15 cellular contexts compared by ENCODE assay signal in genomic region chr6:102813489-102814275, GRCh38.
DNase-seq lines count a peak whose midpoint lies in the region; ATAC-seq and TF ChIP-seq lines count a peak whose summit lies in the region.
"Had no signal": no experiment of that assay in that cellular context is flagged by ENCODE, and none has a peak within 500 bp of the region (broad histone marks: within the 10 kb centered on the region; RNA-seq: fewer than 3 reads in every experiment).

No MANE protein-coding gene starts in this region.

- no peaks in the 10 kb centered on the region for H3K4me1 Mint-ChIP-seq in activated T-helper 17 cell treated with anti-CD3 and anti-CD28 coated beads, Interleukin-2, amount 50 U/mL, for 72 hours

- WGBS in body of pancreas, 2 donors = 71 to 75% methylated on average over 11 of the region's 11 CpGs

- H3K27me3 ChIP-seq in osteoblast (ENCODE audit: insufficient read depth, low read length) (no peaks in the 10 kb centered on the region), body of pancreas (no peaks in the 10 kb centered on the region)
- H3K27me3 ChIP-seq: BLaER1 treated with 17β-estradiol and CSF1 and Interleukin-3, amounts not matched to agents 10 nM and 100 nM; SJSA1 had no signal

- DNase-seq in NCI-H748 (lab: John Stamatoyannopoulos, UW; ENCODE audit: unreplicated experiment) (peak; percentile 24), NCI-H748 treated with DMSO at 0.1 percent for 48 hours (lab: John Stamatoyannopoulos, UW) (no peak), NCI-H526 (lab: John Stamatoyannopoulos, UW) (peak; percentile 82 to 89), epithelial cell of esophagus (ENCODE audit: low read depth) (peak; percentile 89), osteoblast (ENCODE audit: insufficient read length, low spot score, missing footprints) (peak; percentile 3), body of pancreas (no peak), left lobe of liver (ENCODE audit: low spot score) (no peak)
- DNase-seq: H9, Karpas-422, NCI-H1417 treated with DMSO at 0.1 percent for 48 hours, NCI-H2029, NCI-H774 had no signal

- H3K36me3 Mint-ChIP-seq in activated T-helper 17 cell treated with anti-CD3 and anti-CD28 coated beads, Interleukin-2, amount 50 U/mL, for 72 hours (ENCODE audit: low read depth) = no peaks in the 10 kb centered on the region

- H3K4me2 ChIP-seq in osteoblast (ENCODE audit: insufficient read depth, low read length) = no peak overlapping the region
- H3K4me2 ChIP-seq: BLaER1 treated with 17β-estradiol and CSF1 and Interleukin-3, amounts not matched to agents 10 nM and 100 nM had no signal

- no peak for ATAC-seq in body of pancreas
- no peak for ATAC-seq in left lobe of liver
- no peak for ATAC-seq in activated T-helper 17 cell treated with anti-CD3 and anti-CD28 coated beads, Interleukin-2, amount 50 U/mL, for 72 hours (replicated peaks)

- no peak overlapping the region for H2AFZ ChIP-seq in osteoblast (ENCODE audit: low read length)

- no peaks in the 10 kb centered on the region for H3K9me3 Mint-ChIP-seq in activated T-helper 17 cell treated with anti-CD3 and anti-CD28 coated beads, Interleukin-2, amount 50 U/mL, for 72 hours

- TF ChIP-seq POLR2A in body of pancreas (IDR thresholded peaks at IDR 0.05) = no peak

- H3K4me3 ChIP-seq in epithelial cell of esophagus (ENCODE audit: low read length) = no peak overlapping the region
- no peak overlapping the region for H3K4me3 ChIP-seq in osteoblast (ENCODE audit: insufficient read depth, low read length)
- no peak overlapping the region for H3K4me3 ChIP-seq in body of pancreas
- H3K4me3 ChIP-seq: BLaER1 treated with 17β-estradiol and CSF1 and Interleukin-3, amounts not matched to agents 10 nM and 100 nM; SJSA1 had no signal

- no peaks in the 10 kb centered on the region for H4K20me1 ChIP-seq in osteoblast (ENCODE audit: insufficient read depth, low read length)
- H4K20me1 ChIP-seq: BLaER1 treated with 17β-estradiol and CSF1 and Interleukin-3, amounts not matched to agents 10 nM and 100 nM had no signal

- H3K27ac ChIP-seq in osteoblast (ENCODE audit: low read depth, low read length) = no peak overlapping the region
- no peak overlapping the region for H3K27ac ChIP-seq in body of pancreas
- H3K27ac ChIP-seq: BLaER1 treated with 17β-estradiol and CSF1 and Interleukin-3, amounts not matched to agents 10 nM and 100 nM; SJSA1 had no signal

- H3K36me3 ChIP-seq in osteoblast (ENCODE audit: insufficient read depth, low read length) (no peaks in the 10 kb centered on the region), body of pancreas (replicated peaks in 1 of 2; ENCODE audit: insufficient read depth in 1 of 2, low read depth in 2 of 2) (no peaks in the 10 kb centered on the region)
- H3K36me3 ChIP-seq: BLaER1 treated with 17β-estradiol and CSF1 and Interleukin-3, amounts not matched to agents 10 nM and 100 nM; SJSA1 had no signal

- TF ChIP-seq CTCF in epithelial cell of esophagus (IDR thresholded peaks at IDR 0.05; ENCODE audit: insufficient read depth, low read depth, low read length, missing control alignments) (no peak), osteoblast (IDR thresholded peaks at IDR 0.05; ENCODE audit: extremely low read depth, low read depth, low read length) (no peak), body of pancreas (IDR thresholded peaks at IDR 0.05) (no peak)

- H3K27me3 Mint-ChIP-seq in activated T-helper 17 cell treated with anti-CD3 and anti-CD28 coated beads, Interleukin-2, amount 50 U/mL, for 72 hours = no peaks in the 10 kb centered on the region

- intact Hi-C loops in body of pancreas (cut with DNase I) = no loop called here

- no peak overlapping the region for H3K27ac Mint-ChIP-seq in activated T-helper 17 cell treated with anti-CD3 and anti-CD28 coated beads, Interleukin-2, amount 50 U/mL, for 72 hours
- H3K27ac Mint-ChIP-seq: H9 had no signal

- no peak overlapping the region for H3K4me3 Mint-ChIP-seq in activated T-helper 17 cell treated with anti-CD3 and anti-CD28 coated beads, Interleukin-2, amount 50 U/mL, for 72 hours
- H3K4me3 Mint-ChIP-seq: H9 had no signal

- peaks cover 5% of the 10 kb centered on the region for H3K9me3 ChIP-seq in osteoblast (ENCODE audit: low read depth, low read length)
- H3K9me3 ChIP-seq in body of pancreas = no peaks in the 10 kb centered on the region
- H3K9me3 ChIP-seq: BLaER1 treated with 17β-estradiol and CSF1 and Interleukin-3, amounts not matched to agents 10 nM and 100 nM; SJSA1 had no signal

- H3K4me1 ChIP-seq in osteoblast (ENCODE audit: insufficient read depth, low read length) (no peaks in the 10 kb centered on the region), body of pancreas (no peaks in the 10 kb centered on the region)
- H3K4me1 ChIP-seq: BLaER1 treated with 17β-estradiol and CSF1 and Interleukin-3, amounts not matched to agents 10 nM and 100 nM; SJSA1 had no signal

- H3K79me2 ChIP-seq in osteoblast (ENCODE audit: insufficient read depth, low read length) = no peaks in the 10 kb centered on the region

Comparison
In these comparisons a context has a peak if more than half of its experiments do, and no peak if none do; other contexts are left out.
1. DNase-seq: peak in NCI-H748 (single experiment), NCI-H526 (2 of 2), epithelial cell of esophagus (single experiment) and osteoblast (single experiment); none in NCI-H748 treated with DMSO at 0.1 percent for 48 hours (single experiment), body of pancreas (0 of 4) and left lobe of liver (single experiment).